1 cellular context compared by ENCODE assay signal in the genomic region with DNA sequence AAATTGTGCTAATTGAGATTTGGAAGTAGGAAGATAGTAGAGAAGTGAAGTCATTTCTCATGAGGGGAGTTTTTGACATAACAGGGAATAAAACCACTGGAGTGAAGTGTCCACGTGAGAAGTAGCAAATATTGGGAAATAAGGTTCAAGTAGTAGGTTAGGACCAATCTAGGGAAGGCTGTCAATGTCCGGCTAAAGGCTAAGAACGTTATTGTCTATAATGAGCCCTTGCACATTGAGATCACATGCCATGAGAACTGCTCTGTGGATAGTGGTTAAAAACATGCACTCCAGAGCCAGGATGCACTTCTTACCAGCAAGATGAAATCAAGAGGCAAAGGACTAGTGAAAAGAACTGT.
TF ChIP-seq lines count a peak whose summit lies in the region.

No MANE protein-coding gene starts in this region.

TF ChIP-seq in HepG2, 621 proteins besides CTCF, POLR2A, EP300 and RAD21 (continued from another document):
- TF ChIP-seq, protein P1, sequence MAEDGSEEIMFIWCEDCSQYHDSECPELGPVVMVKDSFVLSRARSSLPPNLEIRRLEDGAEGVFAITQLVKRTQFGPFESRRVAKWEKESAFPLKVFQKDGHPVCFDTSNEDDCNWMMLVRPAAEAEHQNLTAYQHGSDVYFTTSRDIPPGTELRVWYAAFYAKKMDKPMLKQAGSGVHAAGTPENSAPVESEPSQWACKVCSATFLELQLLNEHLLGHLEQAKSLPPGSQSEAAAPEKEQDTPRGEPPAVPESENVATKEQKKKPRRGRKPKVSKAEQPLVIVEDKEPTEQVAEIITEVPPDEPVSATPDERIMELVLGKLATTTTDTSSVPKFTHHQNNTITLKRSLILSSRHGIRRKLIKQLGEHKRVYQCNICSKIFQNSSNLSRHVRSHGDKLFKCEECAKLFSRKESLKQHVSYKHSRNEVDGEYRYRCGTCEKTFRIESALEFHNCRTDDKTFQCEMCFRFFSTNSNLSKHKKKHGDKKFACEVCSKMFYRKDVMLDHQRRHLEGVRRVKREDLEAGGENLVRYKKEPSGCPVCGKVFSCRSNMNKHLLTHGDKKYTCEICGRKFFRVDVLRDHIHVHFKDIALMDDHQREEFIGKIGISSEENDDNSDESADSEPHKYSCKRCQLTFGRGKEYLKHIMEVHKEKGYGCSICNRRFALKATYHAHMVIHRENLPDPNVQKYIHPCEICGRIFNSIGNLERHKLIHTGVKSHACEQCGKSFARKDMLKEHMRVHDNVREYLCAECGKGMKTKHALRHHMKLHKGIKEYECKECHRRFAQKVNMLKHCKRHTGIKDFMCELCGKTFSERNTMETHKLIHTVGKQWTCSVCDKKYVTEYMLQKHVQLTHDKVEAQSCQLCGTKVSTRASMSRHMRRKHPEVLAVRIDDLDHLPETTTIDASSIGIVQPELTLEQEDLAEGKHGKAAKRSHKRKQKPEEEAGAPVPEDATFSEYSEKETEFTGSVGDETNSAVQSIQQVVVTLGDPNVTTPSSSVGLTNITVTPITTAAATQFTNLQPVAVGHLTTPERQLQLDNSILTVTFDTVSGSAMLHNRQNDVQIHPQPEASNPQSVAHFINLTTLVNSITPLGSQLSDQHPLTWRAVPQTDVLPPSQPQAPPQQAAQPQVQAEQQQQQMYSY (CRISPR knock-in tag; IDR thresholded peaks at IDR 0.05): 0 out of 2 replicates have a peak, but pooled peaks have one; percentile 29
- TF ChIP-seq ZSCAN9 (CRISPR knock-in tag; IDR thresholded peaks at IDR 0.05; ENCODE audit: borderline replicate concordance): no peak
